14 cellular contexts compared by ENCODE assay signal in the genomic region with DNA sequence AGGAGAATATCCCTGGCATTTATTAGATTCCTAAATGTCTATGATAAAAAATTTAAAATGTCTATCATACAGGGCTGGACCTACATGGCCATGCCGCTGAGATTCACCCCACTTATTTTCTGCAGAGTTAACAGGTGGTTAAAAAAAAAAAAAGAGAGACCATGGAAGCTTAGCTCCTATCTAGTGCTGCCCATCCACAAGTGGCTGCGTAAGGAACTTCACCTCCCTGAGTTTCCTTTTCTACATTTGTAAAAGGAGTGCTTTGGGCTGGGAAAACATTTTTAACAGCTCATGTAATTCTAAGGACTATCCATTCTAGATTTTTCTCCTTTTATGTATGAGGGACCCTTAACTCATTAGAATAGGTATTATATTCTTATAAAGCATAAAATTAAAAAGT.
"Had no signal": no experiment of that assay in that cellular context is flagged by ENCODE, and none has a peak within 500 bp of the region (broad histone marks: within the 10 kb centered on the region; RNA-seq: fewer than 3 reads in every experiment).

No MANE protein-coding gene starts in this region.

- H3K27ac Mint-ChIP-seq: activated CD4-positive, alpha-beta T cell treated with anti-CD3 and anti-CD28 coated beads for 36 hours; activated CD8-positive, alpha-beta T cell treated with anti-CD3 and anti-CD28 coated beads for 36 hours; mesothelial cell of epicardium; naive B cell had no signal

- H2AFZ ChIP-seq: hepatocyte had no signal

- H3K27ac ChIP-seq: epithelial cell of prostate, hepatocyte, vagina had no signal

- H3K36me3 ChIP-seq: vagina had no signal

- H3K4me2 ChIP-seq: hepatocyte had no signal

- H3K79me2 ChIP-seq: hepatocyte had no signal

- H3K4me3 Mint-ChIP-seq: activated CD4-positive, alpha-beta T cell treated with anti-CD3 and anti-CD28 coated beads for 36 hours; activated CD8-positive, alpha-beta T cell treated with anti-CD3 and anti-CD28 coated beads for 36 hours; mesothelial cell of epicardium; naive B cell had no signal

- H3K27me3 Mint-ChIP-seq: activated CD4-positive, alpha-beta T cell treated with anti-CD3 and anti-CD28 coated beads for 36 hours; activated CD8-positive, alpha-beta T cell treated with anti-CD3 and anti-CD28 coated beads for 36 hours; naive B cell had no signal

- H3K4me1 ChIP-seq: vagina had no signal

- H3K36me3 Mint-ChIP-seq: mesothelial cell of epicardium, naive B cell had no signal

- H3K4me3 ChIP-seq: hepatocyte, vagina had no signal

- ATAC-seq: activated CD4-positive, alpha-beta T cell treated with anti-CD3 and anti-CD28 coated beads for 36 hours; activated CD8-positive, alpha-beta T cell treated with anti-CD3 and anti-CD28 coated beads for 36 hours had no signal

- H3K9me3 ChIP-seq: vagina had no signal

- DNase-seq: activated CD4-positive, alpha-beta T cell treated with anti-CD3 and anti-CD28 coated beads for 36 hours; activated CD8-positive, alpha-beta memory T cell treated with anti-CD3 and anti-CD28 coated beads, Interleukin-2, amount 50 U/mL, for 48 hours; activated CD8-positive, alpha-beta T cell treated with anti-CD3 and anti-CD28 coated beads for 36 hours; activated naive CD4-positive, alpha-beta T cell treated with Interleukin-2 at 50 U/mL for 16 hours; caudate nucleus; cortex of kidney; effector CD8-positive, alpha-beta T cell; naive B cell; small intestine; T1000 had no signal

- H3K4me1 Mint-ChIP-seq: activated CD4-positive, alpha-beta T cell treated with anti-CD3 and anti-CD28 coated beads for 36 hours; mesothelial cell of epicardium; naive B cell had no signal

- H3K27me3 ChIP-seq: hepatocyte, vagina had no signal
